ENCODE assay signal across 8 cellular contexts in genomic region chr14:91173221-91173670, GRCh38.
DNase-seq lines count a peak whose midpoint lies in the region; TF ChIP-seq lines count a peak whose summit lies in the region.

No MANE protein-coding gene starts in this region.

- DNase-seq in NOMO-1 treated with DMSO at 0.1 percent for 48 hours (lab: John Stamatoyannopoulos, UW; ENCODE audit: unreplicated experiment): peak; percentile 46
- DNase-seq in NOMO-1 treated with dmso at 0.1 percent for 144 hours (lab: John Stamatoyannopoulos, UW; ENCODE audit: unreplicated experiment): no peak
- DNase-seq in NCI-H1694 treated with DMSO at 0.1 percent for 48 hours (lab: John Stamatoyannopoulos, UW): peak; percentile 92
- peak; percentile 78 for DNase-seq in brain microvascular endothelial cell
- peak; percentile 73 for DNase-seq in iPS DF 6.9 (ENCODE audit: low read depth, low spot score)
- peak; percentile 49 for DNase-seq in smooth muscle cell of the brain vasculature (ENCODE audit: low read depth, low spot score)
- DNase-seq in GF-D8 (lab: John Stamatoyannopoulos, UW): no peak

- H3K4me1 ChIP-seq in iPS DF 6.9 (ENCODE audit: control insufficient read depth, insufficient read depth, low read length): no peaks in the 10 kb centered on the region

- H3K4me3 ChIP-seq in brain microvascular endothelial cell (ENCODE audit: low read depth, low read length) (no peak overlapping the region), iPS DF 6.9 (ENCODE audit: low read length) (no peak overlapping the region)

- H3K27me3 ChIP-seq in brain microvascular endothelial cell (replicated peaks) (no peaks in the 10 kb centered on the region), iPS DF 6.9 (ENCODE audit: control insufficient read depth, insufficient read depth, low read length) (no peaks in the 10 kb centered on the region)

- in situ Hi-C loops in brain microvascular endothelial cell (cut with HindIII; ENCODE audit: low pct_ligation_motif_present, low sequenced_read_pairs): no loop called here

- H3K27ac ChIP-seq in VCaP (no peak overlapping the region), brain microvascular endothelial cell (no peak overlapping the region), iPS DF 6.9 (ENCODE audit: low read length) (no peak overlapping the region)

- peak; percentile 93 for TF ChIP-seq CTCF in VCaP (conservative IDR thresholded peaks at IDR 0.05)
- TF ChIP-seq CTCF in brain microvascular endothelial cell (IDR thresholded peaks at IDR 0.05; ENCODE audit: low read depth, low read length, missing control alignments): peak; percentile 93

- WGBS in iPS DF 6.9 (ENCODE audit: insufficient coverage, insufficient read length): no CpG with 5 or more reads among the region's 10 CpGs

- H3K9me3 ChIP-seq in iPS DF 6.9 (ENCODE audit: control insufficient read depth, insufficient read depth, low read length): no peaks in the 10 kb centered on the region

- H3K36me3 ChIP-seq in brain microvascular endothelial cell (replicated peaks) (no peaks in the 10 kb centered on the region), iPS DF 6.9 (ENCODE audit: control insufficient read depth, insufficient read depth, low read length) (no peaks in the 10 kb centered on the region; the same call in 1 of the 2 replicates)

Comparison
In these comparisons a context has a peak if more than half of its experiments do, and no peak if none do; other contexts are left out.
1. DNase-seq: peak in NOMO-1 treated with DMSO at 0.1 percent for 48 hours (single experiment), NCI-H1694 treated with DMSO at 0.1 percent for 48 hours (single experiment), brain microvascular endothelial cell (single experiment), iPS DF 6.9 (single experiment) and smooth muscle cell of the brain vasculature (single experiment); none in NOMO-1 treated with dmso at 0.1 percent for 144 hours (single experiment) and GF-D8 (single experiment).